In the genomic region with DNA sequence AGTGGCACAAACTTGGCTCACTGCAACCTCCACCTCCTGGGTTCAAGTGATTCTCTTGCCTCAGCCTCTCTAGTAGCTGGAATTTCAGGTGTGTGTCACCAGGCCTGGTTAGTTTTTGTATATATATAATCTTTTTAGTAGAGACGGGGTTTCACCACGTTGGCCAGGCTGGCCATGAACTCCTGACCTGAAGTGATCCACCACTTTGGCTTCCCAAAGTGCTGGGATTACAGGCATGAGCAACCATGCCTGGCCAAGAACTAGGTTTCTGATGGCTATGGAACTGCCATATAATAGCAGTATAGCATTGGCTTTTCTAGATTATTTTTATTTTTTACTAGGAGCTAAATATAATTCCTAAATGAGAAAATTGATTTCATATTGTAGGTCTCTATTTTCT, we compare ENCODE assay signal across 9 cellular contexts.
"Had no signal": no experiment of that assay in that cellular context is flagged by ENCODE, and none has a peak within 500 bp of the region (broad histone marks: within the 10 kb centered on the region; RNA-seq: fewer than 3 reads in every experiment).

No MANE protein-coding gene starts in this region.

- FAIRE-seq: H1, H54, HTR-8/SVneo had no signal

- DNase-seq: H9, HCEC 1CT, IMR-90, KBM-7 had no signal

- H3K9ac ChIP-seq: KMS-11 had no signal

- H3K4me2 ChIP-seq: GM23338, KMS-11 had no signal

- ATAC-seq: GM23338 had no signal

- H3K27ac ChIP-seq: KMS-11 had no signal

- H3K4me3 ChIP-seq: GM23338 had no signal
